3 cellular contexts compared by ENCODE assay signal in the genomic region with DNA sequence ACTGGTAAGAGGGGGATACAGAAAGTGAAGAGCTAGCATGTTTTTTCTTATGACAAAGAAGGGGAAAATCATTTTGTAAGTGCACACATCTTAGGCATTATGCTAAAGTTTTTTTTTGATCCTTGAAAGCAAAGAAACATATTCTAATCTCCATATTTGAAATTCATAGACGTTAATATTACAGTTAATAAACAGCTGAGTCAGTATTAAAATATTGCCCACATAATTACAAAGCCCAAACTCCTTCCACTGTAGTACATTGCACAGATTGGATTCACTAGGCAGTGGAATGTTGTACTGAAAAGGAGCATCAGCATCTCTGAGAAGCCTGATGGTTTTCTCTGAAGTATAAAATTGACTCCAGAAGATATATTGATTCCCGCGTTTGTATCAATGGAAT.
TF ChIP-seq lines count a peak whose summit lies in the region.

No MANE protein-coding gene starts in this region.

TF ChIP-seq in HepG2, 621 proteins besides CTCF, POLR2A, EP300 and RAD21:
- TF ChIP-seq, protein P1, sequence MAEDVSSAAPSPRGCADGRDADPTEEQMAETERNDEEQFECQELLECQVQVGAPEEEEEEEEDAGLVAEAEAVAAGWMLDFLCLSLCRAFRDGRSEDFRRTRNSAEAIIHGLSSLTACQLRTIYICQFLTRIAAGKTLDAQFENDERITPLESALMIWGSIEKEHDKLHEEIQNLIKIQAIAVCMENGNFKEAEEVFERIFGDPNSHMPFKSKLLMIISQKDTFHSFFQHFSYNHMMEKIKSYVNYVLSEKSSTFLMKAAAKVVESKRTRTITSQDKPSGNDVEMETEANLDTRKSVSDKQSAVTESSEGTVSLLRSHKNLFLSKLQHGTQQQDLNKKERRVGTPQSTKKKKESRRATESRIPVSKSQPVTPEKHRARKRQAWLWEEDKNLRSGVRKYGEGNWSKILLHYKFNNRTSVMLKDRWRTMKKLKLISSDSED (CRISPR knock-in tag; IDR thresholded peaks at IDR 0.05), result no peak
- peak; percentile 37 to 76; a peak in 3 of 4 replicates for TF ChIP-seq MAFK (conservative IDR thresholded peaks at IDR 0.05 in 1 of 2, IDR thresholded peaks at IDR 0.05 in 1 of 2; ENCODE audit: low read length in 2 of 2)
- peak; percentile 57; the same call in 1 of the 2 replicates for TF ChIP-seq MAFF (IDR thresholded peaks at IDR 0.05; ENCODE audit: low read depth, low read length)

TF ChIP-seq in A549, 52 proteins besides CTCF, POLR2A, EP300 and RAD21:
- TF ChIP-seq MAFK (IDR thresholded peaks at IDR 0.05; ENCODE audit: partially characterized antibody), result peak; percentile 61
- no peak for TF ChIP-seq PHF8 (IDR thresholded peaks at IDR 0.05; ENCODE audit: borderline replicate concordance, low read depth)
TF ChIP-seq in A549: peak in this region for 1.

TF ChIP-seq in IMR-90, 13 proteins besides CTCF, POLR2A, EP300 and RAD21:
- TF ChIP-seq FOS (IDR thresholded peaks at IDR 0.05; ENCODE audit: low read depth, low read length) (no peak), MAFK (IDR thresholded peaks at IDR 0.05; ENCODE audit: low read depth, low read length) (peak; percentile 50)
